In genomic region chr19:10752237-10752912, GRCh38 we compare ENCODE assay signal across 11 cellular contexts. TPM values are rescaled to one million over a fixed set of nuclear protein-coding genes. Genes with fewer than 3 reads are reported as not detected.
DNase-seq lines count a peak whose midpoint lies in the region; ATAC-seq and TF ChIP-seq lines count a peak whose summit lies in the region.
"Had no signal": no experiment of that assay in that cellular context is flagged by ENCODE, and none has a peak within 500 bp of the region (broad histone marks: within the 10 kb centered on the region; RNA-seq: fewer than 3 reads in every experiment).

No MANE protein-coding gene starts in this region.

- no peak for TF ChIP-seq POLR2A in right lobe of liver (IDR thresholded peaks at IDR 0.05)

- no peak overlapping the region for H3K4me3 ChIP-seq in right lobe of liver

- H3K27me3 ChIP-seq in right lobe of liver: no peaks in the 10 kb centered on the region
- H3K27me3 ChIP-seq: brain microvascular endothelial cell had no signal

- H3K4me1 ChIP-seq in right lobe of liver: peaks cover 0 to 37% (median 21%) of the 10 kb centered on the region in 4 donors

- 71% methylated on average over 1 of the region's 8 CpGs for WGBS in right lobe of liver (ENCODE audit: insufficient coverage, low coverage, low lambda C conversion rate, missing lambda C conversion rate)

- H3K4me1 Mint-ChIP-seq in T-cell: peaks cover 92 to 94% (median 94%) of the 10 kb centered on the region in 3 donors
- H3K4me1 Mint-ChIP-seq in stimulated activated effector memory CD8-positive, alpha-beta T cell treated with anti-CD3 and anti-CD28 coated beads, Interleukin-12 subunit alpha, Interleukin-12 subunit beta, amount 100 ng/mL, for 72 hours: peaks cover 90% of the 10 kb centered on the region
- H3K4me1 Mint-ChIP-seq in osteocyte (ENCODE audit: unreplicated experiment): peaks cover 39% of the 10 kb centered on the region

- CTCF ChIA-PET in T-cell (lab: Charles Lee): interaction anchor here in 1 of 2 donors (1.3 kb wide), 1 partner anchor 21 kb away, joined by 5 read pairs; no protein-coding TSS in a partner anchor

- peak overlapping the region; percentile 75 to 90 for H3K27ac Mint-ChIP-seq in T-cell
- H3K27ac Mint-ChIP-seq in stimulated activated effector memory CD8-positive, alpha-beta T cell treated with anti-CD3 and anti-CD28 coated beads, Interleukin-12 subunit alpha, Interleukin-12 subunit beta, amount 100 ng/mL, for 72 hours: peak overlapping the region; percentile 92
- H3K27ac Mint-ChIP-seq in osteocyte (ENCODE audit: unreplicated experiment): no peak overlapping the region
- H3K27ac Mint-ChIP-seq: stimulated activated naive CD8-positive, alpha-beta T cell treated with anti-CD3 and anti-CD28 coated beads, Interleukin-15, amount 100 ng/mL, for 72 hours had no signal

- H3K4me3 Mint-ChIP-seq in T-cell (peak overlapping the region in 1 of 3 donors; percentile 55), osteocyte (ENCODE audit: unreplicated experiment) (no peak overlapping the region)
- H3K4me3 Mint-ChIP-seq in stimulated activated effector memory CD8-positive, alpha-beta T cell treated with anti-CD3 and anti-CD28 coated beads, Interleukin-12 subunit alpha, Interleukin-12 subunit beta, amount 100 ng/mL, for 72 hours: no peak overlapping the region
- H3K4me3 Mint-ChIP-seq: stimulated activated naive CD8-positive, alpha-beta T cell treated with anti-CD3 and anti-CD28 coated beads, Interleukin-15, amount 100 ng/mL, for 72 hours had no signal

- no peaks in the 10 kb centered on the region for H3K27me3 Mint-ChIP-seq in T-cell
- H3K27me3 Mint-ChIP-seq in osteocyte (ENCODE audit: unreplicated experiment): no peaks in the 10 kb centered on the region
- H3K27me3 Mint-ChIP-seq: stimulated activated naive CD8-positive, alpha-beta T cell treated with anti-CD3 and anti-CD28 coated beads, Interleukin-15, amount 100 ng/mL, for 72 hours had no signal

- DNase-seq in T-cell (no peak), caudate nucleus (lab: John Stamatoyannopoulos, UW) (peak in 57 of 61 donors; percentile 15 to 92 (median 73)), right lobe of liver (no peak), A172 (ENCODE audit: low spot score) (no peak), osteocyte (ENCODE audit: extremely low spot score, unreplicated experiment) (no peak), retina (no peak)
- no peak for DNase-seq in stimulated activated effector memory CD8-positive, alpha-beta T cell treated with anti-CD3 and anti-CD28 coated beads, Interleukin-12 subunit alpha, Interleukin-12 subunit beta, amount 100 ng/mL, for 72 hours (ENCODE audit: low spot score in 2 of 2)
- DNase-seq: brain microvascular endothelial cell; MV-4-11; stimulated activated naive CD8-positive, alpha-beta T cell treated with anti-CD3 and anti-CD28 coated beads, Interleukin-15, amount 100 ng/mL, for 72 hours had no signal

- no peaks in the 10 kb centered on the region for H3K36me3 ChIP-seq in right lobe of liver
- H3K36me3 ChIP-seq: brain microvascular endothelial cell had no signal

- H3K36me3 Mint-ChIP-seq in T-cell: no peaks in the 10 kb centered on the region
- H3K36me3 Mint-ChIP-seq in stimulated activated effector memory CD8-positive, alpha-beta T cell treated with anti-CD3 and anti-CD28 coated beads, Interleukin-12 subunit alpha, Interleukin-12 subunit beta, amount 100 ng/mL, for 72 hours: peaks cover 25% of the 10 kb centered on the region
- H3K36me3 Mint-ChIP-seq in osteocyte (ENCODE audit: unreplicated experiment): no peaks in the 10 kb centered on the region

- intact Hi-C loops in right lobe of liver (cut with DNase I): no loop called here

- H3K9me3 ChIP-seq in right lobe of liver: no peaks in the 10 kb centered on the region

- H3K9me3 Mint-ChIP-seq in T-cell (no peaks in the 10 kb centered on the region), osteocyte (ENCODE audit: unreplicated experiment) (no peaks in the 10 kb centered on the region)
- no peaks in the 10 kb centered on the region for H3K9me3 Mint-ChIP-seq in stimulated activated effector memory CD8-positive, alpha-beta T cell treated with anti-CD3 and anti-CD28 coated beads, Interleukin-12 subunit alpha, Interleukin-12 subunit beta, amount 100 ng/mL, for 72 hours
- H3K9me3 Mint-ChIP-seq: stimulated activated naive CD8-positive, alpha-beta T cell treated with anti-CD3 and anti-CD28 coated beads, Interleukin-15, amount 100 ng/mL, for 72 hours had no signal

- POLR2A ChIA-PET in T-cell (lab: Charles Lee): interaction anchor here in 1 of 2 donors (0.6 kb wide), 1 partner anchor 10 kb away, joined by 3 read pairs; no protein-coding TSS in a partner anchor

- no peak for ATAC-seq in T-cell (replicated peaks in 1 of 4)
- ATAC-seq in right lobe of liver: no peak
- no peak for ATAC-seq in stimulated activated effector memory CD8-positive, alpha-beta T cell treated with anti-CD3 and anti-CD28 coated beads, Interleukin-12 subunit alpha, Interleukin-12 subunit beta, amount 100 ng/mL, for 72 hours
- ATAC-seq: stimulated activated naive CD8-positive, alpha-beta T cell treated with anti-CD3 and anti-CD28 coated beads, Interleukin-15, amount 100 ng/mL, for 72 hours had no signal

- H3K27ac ChIP-seq in caudate nucleus (ENCODE audit: low read depth, low read length): peak overlapping the region; percentile 97
- peak overlapping the region; percentile 53 to 82 (median 77) for H3K27ac ChIP-seq in right lobe of liver
- H3K27ac ChIP-seq: brain microvascular endothelial cell, VCaP had no signal

- TF ChIP-seq CTCF in right lobe of liver (IDR thresholded peaks at IDR 0.05) (no peak), osteocyte (IDR thresholded peaks at IDR 0.05) (no peak)

RNA-seq across cellular contexts. Expression of gene DNM2, which starts 34.5 kb away (rescaled TPM):
- total RNA-seq in T-cell (100 to 1,000 TPM; 272 to 329 (median 297) TPM), right lobe of liver (10 to 100 TPM; 54.0 to 86.9 (median 68.3) TPM), osteocyte (157 and 163 TPM in 2 replicates)
- 51.7 and 56.0 TPM in 2 replicates for total RNA-seq in A172 (2014; rRNA removed; shearing (Covaris generic))

RNA-seq across cellular contexts. Expression of gene QTRT1, which starts 51.1 kb away (rescaled TPM):
- total RNA-seq in T-cell: 10 to 100 TPM; 47.7 to 68.1 (median 55.1) TPM
- 10 to 100 TPM; 19.0 to 30.2 (median 26.8) TPM for total RNA-seq in right lobe of liver
- 43.0 and 48.8 TPM in 2 replicates for total RNA-seq in A172 (2014; rRNA removed; shearing (Covaris generic))
- total RNA-seq in osteocyte: 56.3 and 57.7 TPM in 2 replicates

Comparison
In these comparisons a context has a peak if more than half of its experiments do, and no peak if none do; other contexts are left out.
1. DNase-seq: peak in caudate nucleus (57 of 61); none in T-cell (0 of 34), right lobe of liver (0 of 3), stimulated activated effector memory CD8-positive, alpha-beta T cell treated with anti-CD3 and anti-CD28 coated beads, Interleukin-12 subunit alpha, Interleukin-12 subunit beta, amount 100 ng/mL, for 72 hours (0 of 2), A172 (single experiment), osteocyte (single experiment) and retina (single experiment).